ENCODE assay signal across 18 cellular contexts in genomic region chr5:37991903-37992299, GRCh38.
"Had no signal": no experiment of that assay in that cellular context is flagged by ENCODE, and none has a peak within 500 bp of the region (broad histone marks: within the 10 kb centered on the region; RNA-seq: fewer than 3 reads in every experiment).

No MANE protein-coding gene starts in this region.

- H3K4me3 ChIP-seq: dorsolateral prefrontal cortex, prostate gland, sigmoid colon, skin epidermis, suprapubic skin, thyroid gland had no signal

- H3K27ac ChIP-seq: dorsolateral prefrontal cortex, parathyroid adenoma, prostate gland, skin epidermis, suprapubic skin, thyroid gland had no signal

- FAIRE-seq: urothelium cell line had no signal

- H3K9me3 ChIP-seq: prostate gland, sigmoid colon, suprapubic skin, thyroid gland had no signal

- DNase-seq: cortex of kidney; dorsolateral prefrontal cortex; effector CD8-positive, alpha-beta T cell; foreskin melanocyte; head of caudate nucleus; hippocampal formation; left colon; naive thymus-derived CD4-positive, alpha-beta T cell; sigmoid colon; stimulated activated CD4-positive, alpha-beta T cell treated with anti-CD3 and anti-CD28 coated beads, Interleukin-12 subunit alpha, Interleukin-12 subunit beta, amount 100 ng/mL, for 4 hours; stimulated activated CD4-positive, alpha-beta T cell treated with anti-CD3 and anti-CD28 coated beads, Interleukin-2, amount 100 ng/mL, for 48 hours; stimulated activated naive CD4-positive, alpha-beta T cell treated with Interleukin-2 at 50 U/mL for 16 hours; thyroid gland had no signal

- H3K4me1 ChIP-seq: parathyroid adenoma, prostate gland, suprapubic skin, thyroid gland had no signal

- H3K36me3 ChIP-seq: prostate gland, sigmoid colon, suprapubic skin, thyroid gland had no signal

- H3K9ac ChIP-seq: parathyroid adenoma had no signal

- ATAC-seq: left colon; naive thymus-derived CD4-positive, alpha-beta T cell had no signal

- H3K79me2 ChIP-seq: parathyroid adenoma had no signal

- H3K27me3 ChIP-seq: sigmoid colon, suprapubic skin, thyroid gland had no signal

- H2AFZ ChIP-seq: parathyroid adenoma had no signal
